Comparison of ENCODE assay signal across 14 cellular contexts in the genomic region with DNA sequence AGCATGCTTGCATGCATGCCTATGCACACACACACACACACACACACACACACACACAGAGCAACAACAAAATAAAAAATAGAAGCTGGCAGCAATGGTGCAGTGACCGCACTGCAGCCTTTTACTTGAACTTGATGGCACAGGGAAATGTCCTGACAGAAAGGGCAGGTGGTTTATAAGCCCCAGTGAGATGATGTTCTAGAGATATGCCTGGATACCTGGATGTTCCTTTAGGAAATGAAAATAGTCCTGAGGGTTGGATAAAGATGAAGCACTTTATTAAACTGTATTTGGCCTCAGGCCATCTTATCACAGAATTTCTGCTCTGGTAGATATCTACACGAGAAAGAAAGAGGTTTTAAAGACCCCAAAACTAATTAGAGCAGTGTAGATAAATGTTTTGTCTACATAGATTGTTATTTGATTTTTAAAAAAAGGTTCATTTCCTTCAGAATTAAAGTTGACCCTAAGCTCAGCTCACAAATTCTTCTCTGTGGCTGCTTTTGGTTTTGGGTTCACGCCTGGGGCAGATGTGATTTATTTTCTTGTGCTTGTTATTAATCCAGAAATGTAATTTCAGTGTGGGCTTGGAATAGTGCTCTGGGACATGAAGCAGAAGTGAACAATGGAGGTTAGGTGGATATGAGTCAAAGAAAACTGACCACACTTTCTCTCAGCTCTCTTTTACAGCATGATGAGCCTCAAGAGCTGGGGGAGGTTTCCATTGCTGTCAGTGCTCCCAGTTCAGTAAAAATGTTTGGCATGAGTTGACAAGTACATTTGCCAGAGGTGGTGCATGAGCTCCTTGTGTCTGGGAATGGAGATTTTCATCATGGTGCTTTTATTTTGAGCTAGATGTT. TPM values are rescaled to one million over a fixed set of nuclear protein-coding genes. Genes with fewer than 3 reads are reported as not detected.
DNase-seq lines count a peak whose midpoint lies in the region; ATAC-seq and TF ChIP-seq lines count a peak whose summit lies in the region.
"Had no signal": no experiment of that assay in that cellular context is flagged by ENCODE, and none has a peak within 500 bp of the region (broad histone marks: within the 10 kb centered on the region; RNA-seq: fewer than 3 reads in every experiment).

No MANE protein-coding gene starts in this region.

- H3K4me1 ChIP-seq in mammary epithelial cell (ENCODE audit: insufficient read depth, low read length) (peaks cover 25% of the 10 kb centered on the region), mesendoderm (ENCODE audit: control insufficient read depth, low read depth, low read length) (no peaks in the 10 kb centered on the region)
- H3K4me1 ChIP-seq: adrenal gland, gastrocnemius medialis had no signal

- H3K18ac ChIP-seq in mesendoderm (ENCODE audit: low read length): no peak overlapping the region

- H2AK5ac ChIP-seq in mesendoderm (ENCODE audit: low read length): no peak overlapping the region

- H3K4me2 ChIP-seq in mammary epithelial cell (ENCODE audit: insufficient read depth, low read depth, low read length) (peak overlapping the region; percentile 47), mesendoderm (ENCODE audit: low read length) (no peak overlapping the region)

- no TSS peak for BruUV-seq in mammary epithelial cell (replicated peaks; lab: Mats Ljungman, UMichigan)

- in situ Hi-C loops in KBM-7 (cut with MboI; ENCODE audit: low pct_unique_long_range_greater_than_20kb, low sequenced_read_pairs): no loop called here
- in situ Hi-C loops in mammary epithelial cell (cut with MboI; ENCODE audit: low sequenced_read_pairs in 2 of 2): loop anchor here in 1 of 2 donors (5.0 kb wide), 1 partner anchor 66 kb away; no protein-coding TSS in a partner anchor

- 7% methylated on average over 3 of the region's 3 CpGs for WGBS in mammary epithelial cell (ENCODE audit: low coverage, missing lambda C conversion rate)
- WGBS in mesendoderm (ENCODE audit: extremely low coverage, insufficient coverage, low lambda C conversion rate): no CpG with 5 or more reads among the region's 3 CpGs

- no peak overlapping the region for H2BK5ac ChIP-seq in mesendoderm (ENCODE audit: low read length)

- no peaks in the 10 kb centered on the region for H3K9me3 ChIP-seq in mammary epithelial cell (replicated peaks; ENCODE audit: insufficient read depth, low read length)
- H3K9me3 ChIP-seq: adrenal gland, gastrocnemius medialis had no signal

- ATAC-seq in GM19463 (IDR thresholded peaks at IDR 0.05; ENCODE audit: unreplicated experiment): no peak
- no peak for ATAC-seq in HG02763 (IDR thresholded peaks at IDR 0.05; ENCODE audit: unreplicated experiment)

- no peak overlapping the region for H3K4me3 ChIP-seq in AG10803 (ENCODE audit: low read length)
- H3K4me3 ChIP-seq in mammary epithelial cell (replicated peaks in 1 of 3; ENCODE audit: insufficient read depth in 1 of 3, low read depth in 2 of 3, low read length in 3 of 3): no peak overlapping the region
- no peak overlapping the region for H3K4me3 ChIP-seq in mesendoderm (ENCODE audit: low read length)
- H3K4me3 ChIP-seq: adrenal gland, gastrocnemius medialis had no signal

- peak overlapping the region; percentile 39 for H4K8ac ChIP-seq in mesendoderm (ENCODE audit: low read depth, low read length)

- no peak overlapping the region for H2BK15ac ChIP-seq in mesendoderm (replicated peaks; ENCODE audit: low read depth)

- H2AFZ ChIP-seq in mammary epithelial cell (ENCODE audit: low read depth, low read length): no peak overlapping the region

- H3K56ac ChIP-seq in mesendoderm (ENCODE audit: low read length): no peak overlapping the region

- no peak overlapping the region for H2BK120ac ChIP-seq in mesendoderm (ENCODE audit: low read depth, low read length)

- H3K79me2 ChIP-seq in mammary epithelial cell (ENCODE audit: insufficient read depth, low read length): no peaks in the 10 kb centered on the region
- no peaks in the 10 kb centered on the region for H3K79me2 ChIP-seq in mesendoderm (ENCODE audit: control insufficient read depth, insufficient read depth, low read length)

- DNase-seq in AG10803 (ENCODE audit: low read depth) (peak; percentile 95), KBM-7 (peak; percentile 29), mammary epithelial cell (peak; percentile 87), mesendoderm (no peak)
- DNase-seq in stimulated activated CD4-positive, alpha-beta T cell treated with anti-CD3 and anti-CD28 coated beads, Interleukin-2, amount 100 ng/mL, for 24 hours: no peak
- DNase-seq in stimulated activated CD4-positive, alpha-beta T cell treated with anti-CD3 and anti-CD28 coated beads, Interleukin-4, amount 100 ng/mL, for 24 hours: no peak
- DNase-seq: activated CD4-positive, alpha-beta T cell treated with anti-CD3 and anti-CD28 coated beads for 4 hours; gastrocnemius medialis; GOT3; natural killer cell; trophoblast cell had no signal

- no peaks in the 10 kb centered on the region for H3K79me1 ChIP-seq in mesendoderm (ENCODE audit: low read length)

- TF ChIP-seq CTCF in AG10803 (conservative IDR thresholded peaks at IDR 0.05; ENCODE audit: low read length) (no peak), mammary epithelial cell (conservative IDR thresholded peaks at IDR 0.05 in 1 of 2, IDR thresholded peaks at IDR 0.05 in 1 of 2; ENCODE audit: extremely low read depth in 1 of 2, insufficient read depth in 1 of 2, low read depth in 1 of 2, low read length in 2 of 2) (no peak)

- intact Hi-C loops in mammary epithelial cell (cut with micrococcal nuclease): loop anchor here (2.0 to 5.0 kb wide), 5 partner anchors 59 to 326 kb away; no protein-coding TSS in a partner anchor

- dilution Hi-C loops in mammary epithelial cell (cut with HindIII; ENCODE audit: low sequenced_read_pairs): no loop called here

- CTCF ChIA-PET in mammary epithelial cell (lab: Charles Lee; ENCODE audit: low non-redundant PET): no interaction called here

- H3K36me3 ChIP-seq in mammary epithelial cell (ENCODE audit: insufficient read depth, low read length) (no peaks in the 10 kb centered on the region), mesendoderm (ENCODE audit: control insufficient read depth, insufficient read depth, low read length) (no peaks in the 10 kb centered on the region)
- H3K36me3 ChIP-seq: adrenal gland, gastrocnemius medialis had no signal

- H3K23ac ChIP-seq in mesendoderm (ENCODE audit: low read length): no peak overlapping the region

- no peaks in the 10 kb centered on the region for H4K20me1 ChIP-seq in mammary epithelial cell (ENCODE audit: insufficient read depth, low read length)

- H3K27ac ChIP-seq in mammary epithelial cell (ENCODE audit: insufficient read depth, low read depth, low read length) (no peak overlapping the region), mesendoderm (ENCODE audit: low read depth, low read length) (no peak overlapping the region)
- H3K27ac ChIP-seq: gastrocnemius medialis had no signal

- no peak overlapping the region for H3K9ac ChIP-seq in mammary epithelial cell (ENCODE audit: insufficient read depth, low read length)
- H3K9ac ChIP-seq in mesendoderm (ENCODE audit: low read length): no peak overlapping the region

- H3K27me3 ChIP-seq in mammary epithelial cell (ENCODE audit: insufficient read depth, low read length) (no peaks in the 10 kb centered on the region), mesendoderm (ENCODE audit: insufficient read depth, low read length, poor library complexity) (no peaks in the 10 kb centered on the region)
- H3K27me3 ChIP-seq: adrenal gland had no signal

- H4K5ac ChIP-seq in mesendoderm (ENCODE audit: low read length): no peak overlapping the region

- no peak overlapping the region for H3K4ac ChIP-seq in mesendoderm (ENCODE audit: low read depth, low read length)

RNA-seq across cellular contexts. Expression of a gene that starts 22.9 kb away (rescaled TPM):
- not detected for total RNA-seq in mammary epithelial cell
- polyA plus RNA-seq in mammary epithelial cell: not detected
- polyA minus RNA-seq in mammary epithelial cell: not detected
- polyA plus RNA-seq in mesendoderm (2013, experiment 1 of 2): not detected
- not detected for polyA plus RNA-seq in mesendoderm (2013, experiment 2 of 2)
- total RNA-seq: adrenal gland, gastrocnemius medialis had no signal
- polyA plus RNA-seq: adrenal gland had no signal

Comparison
In these comparisons a context has a peak if more than half of its experiments do, and no peak if none do; other contexts are left out.
1. DNase-seq: peak in AG10803 (single experiment), KBM-7 (single experiment) and mammary epithelial cell (single experiment); none in mesendoderm (single experiment), stimulated activated CD4-positive, alpha-beta T cell treated with anti-CD3 and anti-CD28 coated beads, Interleukin-2, amount 100 ng/mL, for 24 hours (0 of 2) and stimulated activated CD4-positive, alpha-beta T cell treated with anti-CD3 and anti-CD28 coated beads, Interleukin-4, amount 100 ng/mL, for 24 hours (single experiment).